ENCODE assay signal across 9 cellular contexts in genomic region chr17:68290268-68290954, GRCh38. TPM values are rescaled to one million over a fixed set of nuclear protein-coding genes. Genes with fewer than 3 reads are reported as not detected.
DNase-seq lines count a peak whose midpoint lies in the region; ATAC-seq, FAIRE-seq and TF ChIP-seq lines count a peak whose summit lies in the region.
"Had no signal": no experiment of that assay in that cellular context is flagged by ENCODE, and none has a peak within 500 bp of the region (broad histone marks: within the 10 kb centered on the region; RNA-seq: fewer than 3 reads in every experiment).

No MANE protein-coding gene starts in this region.

- H3F3A ChIP-seq in OCI-LY1 (ENCODE audit: insufficient read depth, low read length) = 0 out of 2 replicates have a peak, but pooled peaks cover 7% of the 10 kb centered on the region

- ATAC-seq in left ventricle myocardium superior (peak; percentile 21), GM21367 (IDR thresholded peaks at IDR 0.05; ENCODE audit: unreplicated experiment) (no peak)

- TF ChIP-seq EP300 in sigmoid colon (IDR thresholded peaks at IDR 0.05) = no peak

- H4K20me1 ChIP-seq in OCI-LY1 (ENCODE audit: insufficient read depth, low read length) = no peaks in the 10 kb centered on the region

- H3K9me3 ChIP-seq in OCI-LY1 (ENCODE audit: low read length) = no peaks in the 10 kb centered on the region
- no peaks in the 10 kb centered on the region for H3K9me3 ChIP-seq in sigmoid colon

- intact Hi-C loops in left ventricle myocardium superior (cut with micrococcal nuclease) = no loop called here
- intact Hi-C loops in sigmoid colon (cut with DNase I) = no loop called here

- TF ChIP-seq CTCF in OCI-LY1 (IDR thresholded peaks at IDR 0.05; ENCODE audit: low read length) = no peak
- TF ChIP-seq CTCF in sigmoid colon (IDR thresholded peaks at IDR 0.05) = no peak

- H3K9me2 ChIP-seq in OCI-LY1 (ENCODE audit: low read depth, low read length) = no peaks in the 10 kb centered on the region

- peak; percentile 26 for DNase-seq in GM12892 (ENCODE audit: insufficient read length)
- DNase-seq in activated gamma-delta T cell treated with anti-CD3 and anti-CD28 coated beads, Interleukin-2, amount 50 U/mL, for 16 hours (ENCODE audit: low read depth) = peak; percentile 34
- peak; percentile 54 for DNase-seq in left ventricle myocardium superior
- DNase-seq in sigmoid colon = no peak
- DNase-seq in SKM-1 treated with dmso at 0.1 percent for 144 hours (lab: John Stamatoyannopoulos, UW; ENCODE audit: unreplicated experiment) = no peak
- DNase-seq in cerebellar nuclear complex (lab: John Stamatoyannopoulos, UW) = no peak

- H3K27ac ChIP-seq in OCI-LY1 (ENCODE audit: low read depth, low read length, poor library complexity, severe bottlenecking) (peak overlapping the region; percentile 98), sigmoid colon (peak overlapping the region in 1 of 4 donors; percentile 60)

- no peak overlapping the region for H2AFZ ChIP-seq in OCI-LY1 (ENCODE audit: low read length)

- no peak for FAIRE-seq in GM12892 (lab: Jason Lieb, UNC)
- FAIRE-seq: colon had no signal

- TF ChIP-seq POLR2A in GM12892 (IDR thresholded peaks at IDR 0.05; ENCODE audit: low read depth, low read length) (no peak; the same call in none of the 2 replicates), sigmoid colon (IDR thresholded peaks at IDR 0.05) (no peak)

- H3K4me1 ChIP-seq in OCI-LY1 (ENCODE audit: insufficient read depth, low read length, severe bottlenecking) = peaks cover 59% of the 10 kb centered on the region
- peaks cover 0 to 27% (median 23%) of the 10 kb centered on the region in 4 donors for H3K4me1 ChIP-seq in sigmoid colon

- H3K36me3 ChIP-seq in OCI-LY1 (ENCODE audit: insufficient read depth, low read length) (peaks cover 39% of the 10 kb centered on the region), sigmoid colon (no peaks in the 10 kb centered on the region)

- H3K27me3 ChIP-seq in OCI-LY1 (ENCODE audit: insufficient read depth, low read length) (no peaks in the 10 kb centered on the region), sigmoid colon (peaks cover 12 to 59% (median 55%) of the 10 kb centered on the region in 3 donors)

- H3K79me2 ChIP-seq in OCI-LY1 (ENCODE audit: insufficient read depth, low read length) = peaks cover 55% of the 10 kb centered on the region

- peak overlapping the region; percentile 100 for H3K9ac ChIP-seq in OCI-LY1 (ENCODE audit: low read length)

- H3K4me2 ChIP-seq in OCI-LY1 (ENCODE audit: low read length) = peak overlapping the region; percentile 81

- H3K4me3 ChIP-seq in OCI-LY1 (ENCODE audit: low read depth, low read length, poor library complexity, severe bottlenecking) (peak overlapping the region; percentile 99), sigmoid colon (peak overlapping the region in 3 of 4 donors; percentile 48 to 63 (median 62))

- WGBS in sigmoid colon, 2 donors = 1% methylated on average over 50 of the region's 50 CpGs

RNA-seq across cellular contexts. Expression of gene SLC16A6, which starts 0.5 kb away (rescaled TPM):
- polyA plus RNA-seq in GM12892 (2012; ENCODE audit: missing spikeins) = 2.7 TPM
- not detected for total RNA-seq in left ventricle myocardium superior
- under 1 TPM in 1 of 4 donors, not detected in 3; 0.14 TPM for total RNA-seq in sigmoid colon
- polyA plus RNA-seq in sigmoid colon = 1 to 10 TPM in 1 of 3 donors, under 1 TPM in 1, not detected in 1; 0.67 to 2.1 TPM

RNA-seq across cellular contexts. Expression of gene ARSG, which starts 0.9 kb away (rescaled TPM):
- polyA plus RNA-seq in GM12892 (2012; ENCODE audit: missing spikeins) = 5.7 TPM
- total RNA-seq in left ventricle myocardium superior (3.3 TPM), sigmoid colon (1 to 10 TPM; 1.5 to 3.0 (median 2.0) TPM)
- 1 to 10 TPM in 1 of 3 donors, under 1 TPM in 2; under 0.01 to 2.0 (median 0.69) TPM for polyA plus RNA-seq in sigmoid colon

RNA-seq across cellular contexts. Expression of gene AMZ2, which starts 42.6 kb away (rescaled TPM):
- 118 TPM for polyA plus RNA-seq in GM12892 (2012; ENCODE audit: missing spikeins)
- total RNA-seq in left ventricle myocardium superior (92.1 TPM), sigmoid colon (10 to 100 TPM; 55.9 to 80.1 (median 62.8) TPM)
- polyA plus RNA-seq in sigmoid colon = 10 to 100 TPM; 30.8 to 34.7 (median 34.2) TPM

Comparison
In these comparisons a context has a peak if more than half of its experiments do, and no peak if none do; other contexts are left out.
1. DNase-seq: peak in GM12892 (single experiment), activated gamma-delta T cell treated with anti-CD3 and anti-CD28 coated beads, Interleukin-2, amount 50 U/mL, for 16 hours (single experiment) and left ventricle myocardium superior (single experiment); none in sigmoid colon (single experiment), SKM-1 treated with dmso at 0.1 percent for 144 hours (single experiment) and cerebellar nuclear complex (0 of 2).